13 cellular contexts compared by ENCODE assay signal in genomic region chr17:78340183-78340955, GRCh38. TPM values are rescaled to one million over a fixed set of nuclear protein-coding genes. Genes with fewer than 3 reads are reported as not detected.
A peak's percentile ranks its signal among the peaks of the same experiment; 100 is the strongest.
DNase-seq lines count a peak whose midpoint lies in the region; ATAC-seq and TF ChIP-seq lines count a peak whose summit lies in the region.
"Had no signal": no experiment of that assay in that cellular context is flagged by ENCODE, and none has a peak within 500 bp of the region (broad histone marks: within the 10 kb centered on the region; RNA-seq: fewer than 3 reads in every experiment).

No MANE protein-coding gene starts in this region.

- H3K27ac Mint-ChIP-seq in activated T-cell treated with anti-CD3 and anti-CD28 coated beads, Interleukin-2, amount 50 U/mL, for 72 hours: no peak overlapping the region
- H3K27ac Mint-ChIP-seq in WTC11: no peak overlapping the region

- TF ChIP-seq CTCF in WTC11 (IDR thresholded peaks at IDR 0.05) (no peak), lower lobe of right lung (IDR thresholded peaks at IDR 0.05) (no peak), stomach (IDR thresholded peaks at IDR 0.05) (no peak), adrenal gland (IDR thresholded peaks at IDR 0.05) (no peak)

- H3K9me3 ChIP-seq in lower lobe of right lung (no peaks in the 10 kb centered on the region), stomach (no peaks in the 10 kb centered on the region), adrenal gland (replicated peaks in 1 of 3) (no peaks in the 10 kb centered on the region)
- H3K9me3 ChIP-seq: neutrophil had no signal

- peak overlapping the region; percentile 66 to 75 for H3K4me3 Mint-ChIP-seq in activated T-cell treated with anti-CD3 and anti-CD28 coated beads, Interleukin-2, amount 50 U/mL, for 72 hours
- peak overlapping the region; percentile 56 for H3K4me3 Mint-ChIP-seq in WTC11

- H3K4me3 ChIP-seq in lower lobe of right lung (no peak overlapping the region), stomach (no peak overlapping the region), adrenal gland (no peak overlapping the region)

- H3K9me3 Mint-ChIP-seq in activated T-cell treated with anti-CD3 and anti-CD28 coated beads, Interleukin-2, amount 50 U/mL, for 72 hours: no peaks in the 10 kb centered on the region
- H3K9me3 Mint-ChIP-seq in WTC11: no peaks in the 10 kb centered on the region

- intact Hi-C loops in lower lobe of right lung (cut with DNase I): no loop called here
- intact Hi-C loops in stomach (cut with DNase I; ENCODE audit: low total_unique reads): no loop called here
- intact Hi-C loops in adrenal gland (cut with DNase I): no loop called here

- ATAC-seq in activated T-cell treated with anti-CD3 and anti-CD28 coated beads, Interleukin-2, amount 50 U/mL, for 72 hours (replicated peaks in 1 of 2): no peak
- ATAC-seq in WTC11 (no peak), lower lobe of right lung (no peak)

- no peaks in the 10 kb centered on the region for H3K36me3 ChIP-seq in lower lobe of right lung
- no peaks in the 10 kb centered on the region for H3K36me3 ChIP-seq in stomach
- no peaks in the 10 kb centered on the region for H3K36me3 ChIP-seq in adrenal gland (replicated peaks in 1 of 2)
- H3K36me3 ChIP-seq: neutrophil had no signal

- H3K36me3 Mint-ChIP-seq in activated T-cell treated with anti-CD3 and anti-CD28 coated beads, Interleukin-2, amount 50 U/mL, for 72 hours (ENCODE audit: insufficient read depth in 2 of 2): no peaks in the 10 kb centered on the region
- H3K36me3 Mint-ChIP-seq in WTC11: no peaks in the 10 kb centered on the region

- TF ChIP-seq POLR2A in stomach (IDR thresholded peaks at IDR 0.05) (no peak), adrenal gland (IDR thresholded peaks at IDR 0.05) (no peak)

- POLR2A ChIA-PET in WTC11 (lab: Charles Lee): no interaction called here

- TF ChIP-seq EP300 in stomach (IDR thresholded peaks at IDR 0.05): no peak

- WGBS in stomach, 5 donors: 81 to 89% (median 84%) methylated on average over 10 of the region's 10 CpGs
- 85 to 88% (median 86%) methylated on average over 6 to 10 of the region's 10 CpGs for WGBS in adrenal gland, 4 donors

- CTCF ChIA-PET in WTC11 (lab: Charles Lee): interaction anchor here (0.7 to 5.4 kb wide), 5 partner anchors 20 to 89 kb away, joined by 3 to 39 read pairs (median 4); partner anchors contain the start of gene SOCS3

- peaks cover 50% of the 10 kb centered on the region for H3K4me1 Mint-ChIP-seq in activated T-cell treated with anti-CD3 and anti-CD28 coated beads, Interleukin-2, amount 50 U/mL, for 72 hours (ENCODE audit: low read depth)
- H3K4me1 Mint-ChIP-seq in WTC11: peaks cover 25% of the 10 kb centered on the region

- DNase-seq in activated T-cell treated with anti-CD3 and anti-CD28 coated beads, Interleukin-2, amount 50 U/mL, for 72 hours: no peak
- no peak for DNase-seq in activated T-cell treated with anti-CD3 and anti-CD28 coated beads for 4 hours
- DNase-seq in WTC11 (ENCODE audit: low spot score): no peak
- DNase-seq in lower lobe of right lung: no peak
- DNase-seq in stomach: no peak
- DNase-seq in NOMO-1 treated with DMSO at 0.1 percent for 48 hours (lab: John Stamatoyannopoulos, UW; ENCODE audit: unreplicated experiment): no peak
- no peak for DNase-seq in NCI-H82 treated with DMSO at 0.1 percent for 48 hours (lab: John Stamatoyannopoulos, UW; ENCODE audit: unreplicated experiment)
- no peak for DNase-seq in adrenal gland
- DNase-seq: activated effector memory CD4-positive, alpha-beta T cell treated with anti-CD3 and anti-CD28 coated beads, Interleukin-2, amount 50 U/mL, for 16 hours; MM.1S; NCI-H748 treated with DMSO at 0.1 percent for 48 hours; stimulated activated CD4-positive, alpha-beta T cell treated with anti-CD3 and anti-CD28 coated beads, Interleukin-2, amount 100 ng/mL, for 24 hours had no signal

- H3K4me1 ChIP-seq in lower lobe of right lung: peaks cover 42% of the 10 kb centered on the region
- peaks cover 25 to 80% (median 45%) of the 10 kb centered on the region in 4 donors for H3K4me1 ChIP-seq in stomach
- H3K4me1 ChIP-seq in adrenal gland (replicated peaks in 1 of 2): peaks cover 14 to 28% of the 10 kb centered on the region in 2 donors

- no peaks in the 10 kb centered on the region for H3K27me3 ChIP-seq in lower lobe of right lung (ENCODE audit: low read depth)
- no peaks in the 10 kb centered on the region for H3K27me3 ChIP-seq in stomach
- H3K27me3 ChIP-seq in adrenal gland: no peaks in the 10 kb centered on the region

- H3K27ac ChIP-seq in lower lobe of right lung (peak overlapping the region; percentile 86), stomach (peak overlapping the region in 4 of 5 donors; percentile 89 to 96 (median 90)), adrenal gland (peak overlapping the region in 1 of 5 donors; percentile 89)
- H3K27ac ChIP-seq: neutrophil had no signal

- no peaks in the 10 kb centered on the region for H3K27me3 Mint-ChIP-seq in activated T-cell treated with anti-CD3 and anti-CD28 coated beads, Interleukin-2, amount 50 U/mL, for 72 hours (ENCODE audit: low read depth)
- H3K27me3 Mint-ChIP-seq in WTC11 (ENCODE audit: low read depth): peaks cover 19% of the 10 kb centered on the region

TF ChIP-seq in WTC11, 78 proteins besides CTCF, POLR2A, EP300 and RAD21 (continues in another document):
- no peak for TF ChIP-seq SMAD3 (CRISPR knock-in tag; IDR thresholded peaks at IDR 0.05; ENCODE audit: borderline replicate concordance)
- TF ChIP-seq ZNF281 (CRISPR knock-in tag; IDR thresholded peaks at IDR 0.05): no peak
- no peak for TF ChIP-seq ZNF512 (CRISPR knock-in tag; IDR thresholded peaks at IDR 0.05; ENCODE audit: borderline replicate concordance)
- no peak for TF ChIP-seq CREM (CRISPR knock-in tag; IDR thresholded peaks at IDR 0.05)
- TF ChIP-seq GABPB1 (CRISPR knock-in tag; IDR thresholded peaks at IDR 0.05): no peak
- TF ChIP-seq ZNF425 (CRISPR knock-in tag; conservative IDR thresholded peaks at IDR 0.05): no peak
- TF ChIP-seq TEAD4 (CRISPR knock-in tag; IDR thresholded peaks at IDR 0.05): no peak

RNA-seq across cellular contexts. Expression of gene SOCS3, which starts 19.5 kb away (rescaled TPM):
- total RNA-seq in activated T-cell treated with anti-CD3 and anti-CD28 coated beads, Interleukin-2, amount 50 U/mL, for 72 hours: 100 to 1,000 TPM; 164 to 212 TPM
- total RNA-seq in WTC11 (2021) (23.8 to 24.6 TPM (median 24.2 TPM) in 3 replicates), lower lobe of right lung (69.5 TPM), stomach (10 to 100 TPM; 48.4 to 62.9 (median 52.2) TPM), adrenal gland (100 to 1,000 TPM in 3 of 8 donors, 10 to 100 TPM in 3, 1 to 10 TPM in 2; 5.3 to 114 (median 60.3) TPM)
- polyA plus RNA-seq in stomach (10 to 100 TPM; 18.7 to 46.9 (median 39.7) TPM), adrenal gland (10 to 100 TPM in 2 of 3 donors, 1 to 10 TPM in 1; 4.8 to 96.5 (median 15.4) TPM)

RNA-seq across cellular contexts. Expression of gene PGS1, which starts 38.1 kb away (rescaled TPM):
- total RNA-seq in activated T-cell treated with anti-CD3 and anti-CD28 coated beads, Interleukin-2, amount 50 U/mL, for 72 hours: 100 to 1,000 TPM in 1 of 2 donors, 10 to 100 TPM in 1; 81.6 to 101 TPM
- total RNA-seq in WTC11 (2021) (45.4 to 51.4 TPM (median 47.0 TPM) in 3 replicates), lower lobe of right lung (90.9 TPM), stomach (100 to 1,000 TPM in 2 of 5 donors, 10 to 100 TPM in 3; 27.8 to 209 (median 41.7) TPM), adrenal gland (10 to 100 TPM; 27.9 to 64.5 (median 34.9) TPM)
- polyA plus RNA-seq in stomach (10 to 100 TPM; 11.9 to 19.1 (median 14.9) TPM), adrenal gland (10 to 100 TPM; 11.9 to 26.9 (median 21.9) TPM)
